Comparison of ENCODE assay signal across 17 cellular contexts in the genomic region with DNA sequence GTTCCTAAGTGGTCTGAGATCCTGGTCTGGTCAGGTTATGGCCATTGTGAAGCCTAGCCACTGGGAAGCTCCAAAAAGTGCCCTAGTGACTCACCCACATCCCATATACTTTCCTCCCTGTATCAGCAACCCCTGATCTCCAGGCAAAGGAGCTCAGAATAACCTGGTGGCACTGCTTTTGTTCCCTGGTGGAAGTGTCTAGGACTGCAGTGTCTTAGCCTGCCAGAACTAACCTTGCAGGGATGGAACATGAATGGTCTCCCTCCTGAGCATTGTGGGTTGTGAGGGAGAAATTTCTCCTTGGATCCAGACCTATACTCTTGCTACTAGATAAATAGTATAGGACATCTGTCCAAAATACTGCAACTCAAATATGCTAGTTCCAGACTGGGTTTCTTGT. TPM values are rescaled to one million over a fixed set of nuclear protein-coding genes. Genes with fewer than 3 reads are reported as not detected.
DNase-seq lines count a peak whose midpoint lies in the region; ATAC-seq and TF ChIP-seq lines count a peak whose summit lies in the region.
"Had no signal": no experiment of that assay in that cellular context is flagged by ENCODE, and none has a peak within 500 bp of the region (broad histone marks: within the 10 kb centered on the region; RNA-seq: fewer than 3 reads in every experiment).

No MANE protein-coding gene starts in this region.

- no peak overlapping the region for H3K4me3 Mint-ChIP-seq in endodermal cell
- H3K4me3 Mint-ChIP-seq: CD14-positive monocyte; CD4-positive, alpha-beta memory T cell had no signal

- TF ChIP-seq POLR2A in HCT116 (IDR thresholded peaks at IDR 0.05; ENCODE audit: borderline replicate concordance, extremely low read depth, insufficient read depth, insufficient read length) = no peak

- H3K9ac ChIP-seq in BLaER1 treated with 17β-estradiol and CSF1 and Interleukin-3, amounts not matched to agents 10 nM and 100 nM = no peak overlapping the region
- H3K9ac ChIP-seq in HCT116 (ENCODE audit: low read length) (no peak overlapping the region), endodermal cell (ENCODE audit: extremely low read depth, low read length, poor library complexity, severe bottlenecking) (no peak overlapping the region)

- intact Hi-C loops in HCT116 (cut with micrococcal nuclease) (no loop called here), Right ventricle myocardium inferior (cut with DNase I) (no loop called here)

- RAD21 ChIA-PET in HCT116 (lab: Charles Lee; ENCODE audit: low non-redundant PET in 1 of 2, low total read pairs in 2 of 2, uncharacterized antibody in 2 of 2, unreplicated experiment in 2 of 2) = no interaction called here

- ATAC-seq in HCT116 (peak; percentile 50; the same call in 1 of the 2 replicates), Right ventricle myocardium inferior (no peak), HG03469 (IDR thresholded peaks at IDR 0.05; ENCODE audit: unreplicated experiment) (no peak)
- ATAC-seq: HepG2 had no signal

- H3K9me2 ChIP-seq in HCT116 (ENCODE audit: insufficient read depth) = no peaks in the 10 kb centered on the region

- H3K36me3 ChIP-seq in BLaER1 treated with 17β-estradiol and CSF1 and Interleukin-3, amounts not matched to agents 10 nM and 100 nM = no peaks in the 10 kb centered on the region
- H3K36me3 ChIP-seq in HCT116 (ENCODE audit: control insufficient read depth in 1 of 2, insufficient read depth in 2 of 2, low read length in 2 of 2) (no peaks in the 10 kb centered on the region), endodermal cell (ENCODE audit: control insufficient read depth, insufficient read depth, low read length) (no peaks in the 10 kb centered on the region)
- H3K36me3 ChIP-seq: BE2C had no signal

- H3K4me2 ChIP-seq in BLaER1 treated with 17β-estradiol and CSF1 and Interleukin-3, amounts not matched to agents 10 nM and 100 nM = peak overlapping the region; percentile 24 to 77 (median 73); a peak in 20 of 22 replicates
- H3K4me2 ChIP-seq in HCT116 (ENCODE audit: low read length) = no peak overlapping the region

- peaks cover 17% of the 10 kb centered on the region for H3K27me3 Mint-ChIP-seq in endodermal cell (ENCODE audit: insufficient read depth)

- no peaks in the 10 kb centered on the region for H3K9me3 Mint-ChIP-seq in endodermal cell
- H3K9me3 Mint-ChIP-seq: CD4-positive, alpha-beta memory T cell; IgD-negative memory B cell had no signal

- no peak for TF ChIP-seq RAD21 in HCT116 (IDR thresholded peaks at IDR 0.05; ENCODE audit: low read depth)

- H3K27ac Mint-ChIP-seq in endodermal cell = no peak overlapping the region
- H3K27ac Mint-ChIP-seq: CD14-positive monocyte; CD4-positive, alpha-beta memory T cell had no signal

- peaks cover 6% of the 10 kb centered on the region for H3K4me1 Mint-ChIP-seq in endodermal cell
- H3K4me1 Mint-ChIP-seq: CD4-positive, alpha-beta memory T cell had no signal

- no TSS peak for BruUV-seq in HCT116 (replicated peaks; lab: Mats Ljungman, UMichigan)

- no peaks in the 10 kb centered on the region for H3K27me3 ChIP-seq in BLaER1 treated with 17β-estradiol and CSF1 and Interleukin-3, amounts not matched to agents 10 nM and 100 nM
- H3K27me3 ChIP-seq in HCT116 (ENCODE audit: insufficient read depth, low read length) (peaks cover 33% of the 10 kb centered on the region), endodermal cell (ENCODE audit: control insufficient read depth, insufficient read depth, low read length, poor library complexity, severe bottlenecking) (no peaks in the 10 kb centered on the region)
- H3K27me3 ChIP-seq: BE2C had no signal

- no peak for DNase-seq in HCT116 (ENCODE audit: low read depth, low spot score)
- DNase-seq in endodermal cell = no peak
- no peak for DNase-seq in Right ventricle myocardium inferior (ENCODE audit: missing footprints)
- DNase-seq in DMS114 treated with DMSO at 0.1 percent for 48 hours (lab: John Stamatoyannopoulos, UW; ENCODE audit: unreplicated experiment) = no peak
- no peak for DNase-seq in NCI-H524 (lab: John Stamatoyannopoulos, UW)
- DNase-seq: BE2C; CD4-positive, alpha-beta memory T cell; DMS79 treated with DMSO at 0.1 percent for 48 hours; EL; GOT3; H7; KG1 had no signal

- POLR2A ChIA-PET in HCT116 (lab: Charles Lee) = interaction anchor here (1.1 kb wide), 1 partner anchor 27 kb away, joined by 4 read pairs; no protein-coding TSS in a partner anchor

- H3K4me3 ChIP-seq in BLaER1 treated with 17β-estradiol and CSF1 and Interleukin-3, amounts not matched to agents 10 nM and 100 nM = no peak overlapping the region
- H3K4me3 ChIP-seq in HCT116 (replicated peaks in 1 of 2; ENCODE audit: low read depth in 1 of 2, low read length in 2 of 2) = no peak overlapping the region
- no peak overlapping the region for H3K4me3 ChIP-seq in endodermal cell (ENCODE audit: low read length)

- H3K79me2 ChIP-seq in HCT116 (ENCODE audit: insufficient read depth, low read length) = no peaks in the 10 kb centered on the region

- H3K27ac ChIP-seq in BLaER1 treated with 17β-estradiol and CSF1 and Interleukin-3, amounts not matched to agents 10 nM and 100 nM = no peak overlapping the region
- H3K27ac ChIP-seq in HCT116 (ENCODE audit: low read depth, low read length) (no peak overlapping the region), endodermal cell (ENCODE audit: low read depth, low read length) (no peak overlapping the region)

- no peak overlapping the region for H2AFZ ChIP-seq in HCT116 (ENCODE audit: low read depth, low read length, poor library complexity, severe bottlenecking)

- 0 out of 6 replicates have a peak, but pooled peaks of 1 of the 3 experiments have one; percentile 7 for TF ChIP-seq CTCF in HCT116 (IDR thresholded peaks at IDR 0.05 in 2 of 3, conservative IDR thresholded peaks at IDR 0.05 in 1 of 3; ENCODE audit: borderline replicate concordance in 1 of 3, insufficient read depth in 1 of 3, low read depth in 2 of 3, low read length in 2 of 3)
- TF ChIP-seq CTCF in endodermal cell (conservative IDR thresholded peaks at IDR 0.05) = peak; percentile 20

- H3K36me3 Mint-ChIP-seq in endodermal cell (ENCODE audit: low read depth) = no peaks in the 10 kb centered on the region
- H3K36me3 Mint-ChIP-seq: CD14-positive monocyte; CD4-positive, alpha-beta memory T cell; IgD-negative memory B cell had no signal

- CTCF ChIA-PET in HCT116 (lab: Charles Lee) = interaction anchor here (1.6 kb wide), 1 partner anchor 13 kb away, joined by 4 read pairs; no protein-coding TSS in a partner anchor

- no peaks in the 10 kb centered on the region for H4K20me1 ChIP-seq in BLaER1 treated with 17β-estradiol and CSF1 and Interleukin-3, amounts not matched to agents 10 nM and 100 nM
- H4K20me1 ChIP-seq in HCT116 (ENCODE audit: insufficient read depth) = no peaks in the 10 kb centered on the region

- H3K4me1 ChIP-seq in BLaER1 treated with 17β-estradiol and CSF1 and Interleukin-3, amounts not matched to agents 10 nM and 100 nM = peaks cover 5 to 42% (median 22%) of the 10 kb centered on the region in 10 experiments; a peak in 19 of 20 replicates
- H3K4me1 ChIP-seq in HCT116 (ENCODE audit: control insufficient read depth in 1 of 2, insufficient read depth in 2 of 2, low read length in 2 of 2) (no peaks in the 10 kb centered on the region), endodermal cell (ENCODE audit: control insufficient read depth, insufficient read depth, low read length) (no peaks in the 10 kb centered on the region)
- H3K4me1 ChIP-seq: BE2C had no signal

- peaks cover 0 to 3% (median 0%) of the 10 kb centered on the region in 11 experiments; a peak in 2 of 22 replicates for H3K9me3 ChIP-seq in BLaER1 treated with 17β-estradiol and CSF1 and Interleukin-3, amounts not matched to agents 10 nM and 100 nM (replicated peaks in 1 of 11)
- H3K9me3 ChIP-seq in HCT116 (ENCODE audit: control insufficient read depth in 1 of 2, insufficient read depth in 1 of 2, low read depth in 1 of 2, low read length in 2 of 2) (no peaks in the 10 kb centered on the region), endodermal cell (ENCODE audit: control insufficient read depth, low read length) (no peaks in the 10 kb centered on the region)
- H3K9me3 ChIP-seq: BE2C had no signal

TF ChIP-seq in HCT116, 20 proteins besides CTCF, POLR2A, EP300 and RAD21 (continues in another document):
- TF ChIP-seq ZFX (IDR thresholded peaks at IDR 0.05) = no peak
- TF ChIP-seq EZH2phosphoT487 (IDR thresholded peaks at IDR 0.05; ENCODE audit: borderline replicate concordance) = no peak
- no peak for TF ChIP-seq EZH2 (IDR thresholded peaks at IDR 0.05)
- TF ChIP-seq, protein P1, sequence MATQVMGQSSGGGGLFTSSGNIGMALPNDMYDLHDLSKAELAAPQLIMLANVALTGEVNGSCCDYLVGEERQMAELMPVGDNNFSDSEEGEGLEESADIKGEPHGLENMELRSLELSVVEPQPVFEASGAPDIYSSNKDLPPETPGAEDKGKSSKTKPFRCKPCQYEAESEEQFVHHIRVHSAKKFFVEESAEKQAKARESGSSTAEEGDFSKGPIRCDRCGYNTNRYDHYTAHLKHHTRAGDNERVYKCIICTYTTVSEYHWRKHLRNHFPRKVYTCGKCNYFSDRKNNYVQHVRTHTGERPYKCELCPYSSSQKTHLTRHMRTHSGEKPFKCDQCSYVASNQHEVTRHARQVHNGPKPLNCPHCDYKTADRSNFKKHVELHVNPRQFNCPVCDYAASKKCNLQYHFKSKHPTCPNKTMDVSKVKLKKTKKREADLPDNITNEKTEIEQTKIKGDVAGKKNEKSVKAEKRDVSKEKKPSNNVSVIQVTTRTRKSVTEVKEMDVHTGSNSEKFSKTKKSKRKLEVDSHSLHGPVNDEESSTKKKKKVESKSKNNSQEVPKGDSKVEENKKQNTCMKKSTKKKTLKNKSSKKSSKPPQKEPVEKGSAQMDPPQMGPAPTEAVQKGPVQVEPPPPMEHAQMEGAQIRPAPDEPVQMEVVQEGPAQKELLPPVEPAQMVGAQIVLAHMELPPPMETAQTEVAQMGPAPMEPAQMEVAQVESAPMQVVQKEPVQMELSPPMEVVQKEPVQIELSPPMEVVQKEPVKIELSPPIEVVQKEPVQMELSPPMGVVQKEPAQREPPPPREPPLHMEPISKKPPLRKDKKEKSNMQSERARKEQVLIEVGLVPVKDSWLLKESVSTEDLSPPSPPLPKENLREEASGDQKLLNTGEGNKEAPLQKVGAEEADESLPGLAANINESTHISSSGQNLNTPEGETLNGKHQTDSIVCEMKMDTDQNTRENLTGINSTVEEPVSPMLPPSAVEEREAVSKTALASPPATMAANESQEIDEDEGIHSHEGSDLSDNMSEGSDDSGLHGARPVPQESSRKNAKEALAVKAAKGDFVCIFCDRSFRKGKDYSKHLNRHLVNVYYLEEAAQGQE (IDR thresholded peaks at IDR 0.05; ENCODE audit: low read depth) = no peak
- no peak for TF ChIP-seq EGR1 (IDR thresholded peaks at IDR 0.05; ENCODE audit: low read depth)
- TF ChIP-seq SP1 (IDR thresholded peaks at IDR 0.05; ENCODE audit: low read depth) = no peak
- no peak for TF ChIP-seq ZNF274 (IDR thresholded peaks at IDR 0.05; ENCODE audit: low read depth, low read length)
- no peak for TF ChIP-seq YY1 (IDR thresholded peaks at IDR 0.05; ENCODE audit: extremely low read depth, insufficient replicate concordance, low read depth, low read length)
- no peak for TF ChIP-seq FOSL1 (IDR thresholded peaks at IDR 0.05; ENCODE audit: low read depth)

RNA-seq across cellular contexts. Expression of gene WDR1, which starts 27.9 kb away (rescaled TPM):
- total RNA-seq in HCT116 (2021; ENCODE audit: unreplicated experiment) (223 TPM), endodermal cell (100 to 1,000 TPM; 222 to 345 TPM), Right ventricle myocardium inferior (210 TPM)
- polyA plus RNA-seq in HCT116 (2012) = 207 and 243 TPM in 2 replicates
- 127 TPM for polyA plus RNA-seq in endodermal cell (2013, experiment 1 of 2)
- polyA plus RNA-seq in endodermal cell (2013, experiment 2 of 2) = 106 TPM
